Comparison of ENCODE assay signal across 19 cellular contexts in the genomic region with DNA sequence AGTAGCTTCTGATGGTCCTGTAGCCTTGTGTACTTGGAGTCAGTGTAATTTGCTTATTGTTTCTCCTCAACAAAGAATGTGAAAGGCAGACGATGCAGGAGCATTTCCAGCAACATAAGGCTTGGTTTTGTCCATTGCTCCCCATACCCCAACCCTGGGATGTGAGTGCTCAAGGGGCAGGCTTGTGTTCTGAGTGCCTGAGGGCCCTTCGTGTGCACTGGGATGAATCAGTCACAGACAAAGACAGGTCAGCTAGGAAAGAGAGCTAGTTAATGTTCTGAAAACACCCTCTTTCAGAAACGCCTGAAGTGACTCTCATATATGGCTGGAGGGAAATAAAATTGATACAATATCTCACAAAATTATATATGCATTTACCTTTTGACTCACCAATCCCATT.
"Had no signal": no experiment of that assay in that cellular context is flagged by ENCODE, and none has a peak within 500 bp of the region (broad histone marks: within the 10 kb centered on the region; RNA-seq: fewer than 3 reads in every experiment).

No MANE protein-coding gene starts in this region.

- H3K4me3 ChIP-seq: cardiac muscle cell had no signal

- DNase-seq: activated CD4-positive, alpha-beta T cell treated with anti-CD3 and anti-CD28 coated beads, Interleukin-2, amount 10 ng/mL, durations not matched to agents 24 days and 14 days; activated CD4-positive, alpha-beta T cell treated with anti-CD3 and anti-CD28 coated beads, Interleukin-2, amount 50 U/mL, for 48 hours; activated CD4-positive, CD25-positive, alpha-beta regulatory T cell treated with anti-CD3 and anti-CD28 coated beads, Interleukin-2, amount 50 U/mL, for 72 hours; activated gamma-delta T cell; activated naive CD4-positive, alpha-beta T cell treated with anti-CD3 and anti-CD28 coated beads for 36 hours; activated T-cell treated with anti-CD3 and anti-CD28 coated beads for 4 hours; activated T-cell treated with anti-CD3 and anti-CD28 coated beads, Interleukin-2, amount 50 U/mL, for 48 hours; amygdala; KG1; NCI-H1105 treated with DMSO at 0.1 percent for 48 hours; NCI-H1436 treated with DMSO at 0.1 percent for 48 hours; NCI-H187; NCI-H2081 treated with DMSO at 0.1 percent for 48 hours; NCI-H2171 treated with DMSO at 0.1 percent for 48 hours; NCI-H526; NCI-H774; Right ventricle myocardium superior had no signal

- H3K36me3 ChIP-seq: cardiac muscle cell had no signal

- H3K27me3 ChIP-seq: cardiac muscle cell had no signal

- H3K27ac ChIP-seq: cardiac muscle cell, RWPE1 had no signal
